ENCODE assay signal across 8 cellular contexts in genomic region chr11:65506316-65506769, GRCh38. TPM values are rescaled to one million over a fixed set of nuclear protein-coding genes. Genes with fewer than 3 reads are reported as not detected.
A peak's percentile ranks its signal among the peaks of the same experiment; 100 is the strongest.
DNase-seq lines count a peak whose midpoint lies in the region; ATAC-seq and TF ChIP-seq lines count a peak whose summit lies in the region.

No MANE protein-coding gene starts in this region.

- no peaks in the 10 kb centered on the region for H3K27me3 ChIP-seq in CD4-positive, alpha-beta T cell (ENCODE audit: control insufficient read depth, insufficient read depth, low read length)

- intact Hi-C loops in CD4-positive, alpha-beta T cell (cut with DNase I, micrococcal nuclease), result loop anchor here (1.0 to 5.0 kb wide), 4 partner anchors 9 to 34 kb away; no protein-coding TSS in a partner anchor

- no peaks in the 10 kb centered on the region for H3K9me3 ChIP-seq in CD4-positive, alpha-beta T cell (ENCODE audit: control insufficient read depth, low read length)

- H3K9me3 Mint-ChIP-seq in CD4-positive, alpha-beta T cell, result no peaks in the 10 kb centered on the region
- H3K9me3 Mint-ChIP-seq in brain (peaks cover 9 to 45% (median 21%) of the 10 kb centered on the region in 5 experiments), nephron progenitor cell (no peaks in the 10 kb centered on the region)

- no peak overlapping the region for H3K27ac Mint-ChIP-seq in CD4-positive, alpha-beta T cell
- H3K27ac Mint-ChIP-seq in brain (peak overlapping the region in 4 of 5 experiments; percentile 90 to 96 (median 92)), nephron progenitor cell (peak overlapping the region; percentile 64)

- H3K36me3 Mint-ChIP-seq in CD4-positive, alpha-beta T cell (ENCODE audit: low read depth), result peaks cover 4% of the 10 kb centered on the region
- H3K36me3 Mint-ChIP-seq in brain, result no peaks in the 10 kb centered on the region
- peaks cover 18% of the 10 kb centered on the region for H3K36me3 Mint-ChIP-seq in nephron progenitor cell (ENCODE audit: low read depth)

- H3K4me3 Mint-ChIP-seq in CD4-positive, alpha-beta T cell, result no peak overlapping the region
- H3K4me3 Mint-ChIP-seq in brain (no peak overlapping the region), nephron progenitor cell (no peak overlapping the region)

- ATAC-seq in CD4-positive, alpha-beta T cell (ENCODE audit: poor library complexity), result no peak

- POLR2A ChIA-PET in CD4-positive, alpha-beta T cell (lab: Charles Lee), result interaction anchor here (0.7 to 15.9 kb wide), 23 partner anchors 7 to 384 kb away, joined by 3 to 3042 read pairs (median 4); partner anchors contain the start of genes CCDC85B, FAM89B, FRMD8 and MALAT1

- H3K27me3 Mint-ChIP-seq in CD4-positive, alpha-beta T cell, result no peaks in the 10 kb centered on the region
- peaks cover 38% of the 10 kb centered on the region for H3K27me3 Mint-ChIP-seq in brain
- H3K27me3 Mint-ChIP-seq in nephron progenitor cell (ENCODE audit: low read depth, poor library complexity), result peaks cover 11% of the 10 kb centered on the region

- TF ChIP-seq CTCF in CD4-positive, alpha-beta T cell (IDR thresholded peaks at IDR 0.05), result no peak
- TF ChIP-seq CTCF in brain (conservative IDR thresholded peaks at IDR 0.05) (no peak), nephron progenitor cell (IDR thresholded peaks at IDR 0.05) (no peak), GM20000 (IDR thresholded peaks at IDR 0.05; ENCODE audit: extremely low read depth, missing control alignments) (no peak)

- peaks cover 57% of the 10 kb centered on the region for H3K4me1 Mint-ChIP-seq in CD4-positive, alpha-beta T cell (ENCODE audit: low read depth)
- H3K4me1 Mint-ChIP-seq in brain (peaks cover 47% of the 10 kb centered on the region), nephron progenitor cell (peaks cover 54% of the 10 kb centered on the region)

- no peak for DNase-seq in CD4-positive, alpha-beta T cell
- peak; percentile 38 for DNase-seq in HS-5 (ENCODE audit: low read depth)
- no peak for DNase-seq in nephron progenitor cell
- DNase-seq in GM20000 (ENCODE audit: low spot score), result no peak
- DNase-seq in NCI-H82 treated with DMSO at 0.1 percent for 48 hours (lab: John Stamatoyannopoulos, UW; ENCODE audit: unreplicated experiment), result no peak
- no peak for DNase-seq in NCI-H82 (lab: John Stamatoyannopoulos, UW)
- no peak for DNase-seq in A172 (ENCODE audit: low spot score)

- H3K27ac ChIP-seq in CD4-positive, alpha-beta T cell (ENCODE audit: low read depth, low read length), result peak overlapping the region; percentile 46

- CTCF ChIA-PET in CD4-positive, alpha-beta T cell (lab: Charles Lee), result interaction anchor here (0.9 to 7.5 kb wide), 7 partner anchors 10 to 124 kb away, joined by 3 to 82 read pairs (median 6); no protein-coding TSS in a partner anchor

RNA-seq across cellular contexts. Expression of gene MALAT1, which starts 7.5 kb away (rescaled TPM):
- over 10,000 TPM; 31,509 to 32,316 TPM for total RNA-seq in CD4-positive, alpha-beta T cell
- 7.1 TPM for polyA plus RNA-seq in brain (ENCODE audit: insufficient read depth, low read depth, low replicate concordance)
- 1,067 and 1,084 TPM in 2 replicates for total RNA-seq in A172 (2014; rRNA removed; shearing (Covaris generic))

RNA-seq across cellular contexts. Expression of gene SCYL1, which starts 18.5 kb away (rescaled TPM):
- 10 to 100 TPM; 57.4 to 60.7 TPM for total RNA-seq in CD4-positive, alpha-beta T cell
- polyA plus RNA-seq in brain (ENCODE audit: insufficient read depth, low read depth, low replicate concordance), result 81.7 TPM
- 65.6 and 70.6 TPM in 2 replicates for total RNA-seq in A172 (2014; rRNA removed; shearing (Covaris generic))

RNA-seq across cellular contexts. Expression of gene LTBP3, which starts 51.8 kb away (rescaled TPM):
- total RNA-seq in CD4-positive, alpha-beta T cell, result 100 to 1,000 TPM; 236 to 238 TPM
- polyA plus RNA-seq in brain (ENCODE audit: insufficient read depth, low read depth, low replicate concordance), result 48.9 TPM
- 13.2 and 25.6 TPM in 2 replicates for total RNA-seq in A172 (2014; rRNA removed; shearing (Covaris generic))

Comparison
In these comparisons a context has a peak if more than half of its experiments do, and no peak if none do; other contexts are left out.
1. RNA of gene MALAT1, which starts 7.5 kb away (total RNA-seq): 31,509 to 32,316 TPM in CD4-positive, alpha-beta T cell; 1,067 to 1,084 TPM in A172; every median in the first group is over 10 times any median in the second.